ENCODE assay signal across 9 cellular contexts in genomic region chr16:29993903-29994612, GRCh38. TPM values are rescaled to one million over a fixed set of nuclear protein-coding genes. Genes with fewer than 3 reads are reported as not detected.
DNase-seq lines count a peak whose midpoint lies in the region; ATAC-seq and TF ChIP-seq lines count a peak whose summit lies in the region.
"Had no signal": no experiment of that assay in that cellular context is flagged by ENCODE, and none has a peak within 500 bp of the region (broad histone marks: within the 10 kb centered on the region; RNA-seq: fewer than 3 reads in every experiment).

No MANE protein-coding gene starts in this region.

- H3K27ac Mint-ChIP-seq in CD4-positive, alpha-beta T cell = peak overlapping the region; percentile 99
- H3K27ac Mint-ChIP-seq in central memory CD8-positive, alpha-beta T cell (ENCODE audit: low read depth) = no peak overlapping the region
- H3K27ac Mint-ChIP-seq in neural crest cell (ENCODE audit: unreplicated experiment) = peak overlapping the region; percentile 64

- CTCF ChIA-PET in CD4-positive, alpha-beta T cell (lab: Charles Lee) = no interaction called here

- peaks cover 19% of the 10 kb centered on the region for H3K4me1 ChIP-seq in Loucy (ENCODE audit: insufficient read depth, low read length, poor library complexity, severe bottlenecking)

- H3K9me2 ChIP-seq in Loucy (replicated peaks; ENCODE audit: low read depth, low read length) = no peaks in the 10 kb centered on the region

- H3K27me3 ChIP-seq in CD4-positive, alpha-beta T cell (ENCODE audit: control insufficient read depth, insufficient read depth, low read length) = no peaks in the 10 kb centered on the region
- H3K27me3 ChIP-seq in Loucy (ENCODE audit: insufficient read depth, low read length, poor library complexity, severe bottlenecking) = no peaks in the 10 kb centered on the region

- POLR2A ChIA-PET in CD4-positive, alpha-beta T cell (lab: Charles Lee) = interaction anchor here (0.6 to 1.3 kb wide), 4 partner anchors 20 to 167 kb away, joined by 3 to 4 read pairs (median 4); partner anchors contain the start of genes KCTD13 and TAOK2

- H3F3A ChIP-seq in Loucy (ENCODE audit: low read depth) = 0 out of 2 replicates have a peak, but pooled peaks cover 3% of the 10 kb centered on the region

- H4K20me1 ChIP-seq in Loucy (ENCODE audit: insufficient read depth, low read length, poor library complexity, severe bottlenecking) = peaks cover 11% of the 10 kb centered on the region

- DNase-seq in CD4-positive, alpha-beta T cell = no peak
- no peak for DNase-seq in central memory CD8-positive, alpha-beta T cell (ENCODE audit: low spot score in 2 of 2)
- DNase-seq in neural crest cell (ENCODE audit: low read depth, low spot score) (no peak), medulla oblongata (ENCODE audit: extremely low spot score) (no peak), NCI-H187 treated with DMSO at 0.1 percent for 48 hours (lab: John Stamatoyannopoulos, UW) (no peak)
- no peak for DNase-seq in stimulated activated CD4-positive, alpha-beta T cell treated with anti-CD3 and anti-CD28 coated beads, Interleukin-2, amount 100 ng/mL, for 48 hours
- DNase-seq: NCI-H1092 had no signal

- H3K9me3 Mint-ChIP-seq in CD4-positive, alpha-beta T cell = no peaks in the 10 kb centered on the region
- no peaks in the 10 kb centered on the region for H3K9me3 Mint-ChIP-seq in central memory CD8-positive, alpha-beta T cell
- no peaks in the 10 kb centered on the region for H3K9me3 Mint-ChIP-seq in neural crest cell

- H3K79me2 ChIP-seq in Loucy (ENCODE audit: insufficient read depth, low read length) = peaks cover 36% of the 10 kb centered on the region

- peaks cover 31% of the 10 kb centered on the region; the same call in 1 of the 2 replicates for H3K36me3 ChIP-seq in Loucy (ENCODE audit: insufficient read depth, low read length)

- peaks cover 33% of the 10 kb centered on the region for H3K4me1 Mint-ChIP-seq in CD4-positive, alpha-beta T cell (ENCODE audit: low read depth)
- H3K4me1 Mint-ChIP-seq in central memory CD8-positive, alpha-beta T cell = peaks cover 33% of the 10 kb centered on the region
- peaks cover 35% of the 10 kb centered on the region for H3K4me1 Mint-ChIP-seq in neural crest cell

- H3K36me3 Mint-ChIP-seq in CD4-positive, alpha-beta T cell (ENCODE audit: low read depth) = peaks cover 70% of the 10 kb centered on the region
- peaks cover 32% of the 10 kb centered on the region for H3K36me3 Mint-ChIP-seq in central memory CD8-positive, alpha-beta T cell (ENCODE audit: insufficient read depth)
- peaks cover 8% of the 10 kb centered on the region for H3K36me3 Mint-ChIP-seq in neural crest cell (ENCODE audit: low read depth)

- intact Hi-C loops in CD4-positive, alpha-beta T cell (cut with DNase I, micrococcal nuclease) = loop anchor here (1.0 to 10.0 kb wide), 7 partner anchors 20 to 1169 kb away; partner anchors contain the start of genes ASPHD1 (in 1 of the 2), ATXN2L (in 1 of the 2), FBXL19 (in 1 of the 2) and KCTD13 (in 1 of the 2)

- no peaks in the 10 kb centered on the region for H3K27me3 Mint-ChIP-seq in CD4-positive, alpha-beta T cell
- no peaks in the 10 kb centered on the region for H3K27me3 Mint-ChIP-seq in central memory CD8-positive, alpha-beta T cell
- peaks cover 3% of the 10 kb centered on the region for H3K27me3 Mint-ChIP-seq in neural crest cell (ENCODE audit: low read depth)

- peak overlapping the region; percentile 98 for H3K9ac ChIP-seq in Loucy (ENCODE audit: low read depth, low read length, poor library complexity, severe bottlenecking)

- peak overlapping the region; percentile 67 for H3K4me3 Mint-ChIP-seq in CD4-positive, alpha-beta T cell
- H3K4me3 Mint-ChIP-seq in central memory CD8-positive, alpha-beta T cell = peak overlapping the region; percentile 99
- peak overlapping the region; percentile 97 for H3K4me3 Mint-ChIP-seq in neural crest cell

- no peak overlapping the region for H2AFZ ChIP-seq in Loucy (ENCODE audit: low read length)

- H3K4me3 ChIP-seq in Loucy (ENCODE audit: low read length, poor library complexity, severe bottlenecking) = peak overlapping the region; percentile 97

- no peak for ATAC-seq in CD4-positive, alpha-beta T cell (ENCODE audit: poor library complexity)
- ATAC-seq in central memory CD8-positive, alpha-beta T cell (replicated peaks; ENCODE audit: extremely low read depth, poor library complexity, severe bottlenecking) = no peak
- ATAC-seq in HG03039 (IDR thresholded peaks at IDR 0.05; ENCODE audit: unreplicated experiment) = no peak

- TF ChIP-seq CTCF in CD4-positive, alpha-beta T cell (IDR thresholded peaks at IDR 0.05) = no peak
- TF ChIP-seq CTCF in Loucy (conservative IDR thresholded peaks at IDR 0.05; ENCODE audit: low read length) (no peak), neural crest cell (conservative IDR thresholded peaks at IDR 0.05) (no peak)

- H3K4me2 ChIP-seq in Loucy (ENCODE audit: low read depth, low read length, poor library complexity, severe bottlenecking) = peak overlapping the region; percentile 84

- H3K27ac ChIP-seq in CD4-positive, alpha-beta T cell (ENCODE audit: low read depth, low read length) = peak overlapping the region; percentile 98

- no peaks in the 10 kb centered on the region for H3K9me3 ChIP-seq in CD4-positive, alpha-beta T cell (ENCODE audit: control insufficient read depth, low read length)
- no peaks in the 10 kb centered on the region for H3K9me3 ChIP-seq in Loucy (ENCODE audit: insufficient read depth, low read depth, low read length)

RNA-seq across cellular contexts. Expression of gene HIRIP3, which starts 1.4 kb away (rescaled TPM):
- total RNA-seq in CD4-positive, alpha-beta T cell = 10 to 100 TPM in 1 of 2 experiments, 1 to 10 TPM in 1; 8.5 to 11.8 TPM
- total RNA-seq in neural crest cell = 31.8 and 34.8 TPM in 2 replicates

RNA-seq across cellular contexts. Expression of gene INO80E, which starts 2.0 kb away (rescaled TPM):
- total RNA-seq in CD4-positive, alpha-beta T cell = 10 to 100 TPM; 54.6 to 57.6 TPM
- 81.9 and 88.6 TPM in 2 replicates for total RNA-seq in neural crest cell

RNA-seq across cellular contexts. Expression of gene DOC2A, which starts 16.8 kb away (rescaled TPM):
- total RNA-seq in CD4-positive, alpha-beta T cell = under 1 TPM; 0.14 TPM
- total RNA-seq in neural crest cell = 5.7 and 6.4 TPM in 2 replicates

RNA-seq across cellular contexts. Expression of gene TAOK2, which starts 20.4 kb away (rescaled TPM):
- 10 to 100 TPM; 13.1 to 14.1 TPM for total RNA-seq in CD4-positive, alpha-beta T cell
- 67.7 and 73.2 TPM in 2 replicates for total RNA-seq in neural crest cell

RNA-seq across cellular contexts. Expression of gene C16orf92, which starts 28.9 kb away (rescaled TPM):
- not detected for total RNA-seq in CD4-positive, alpha-beta T cell
- total RNA-seq in neural crest cell = not detected in 2 replicates
